8 cellular contexts compared by ENCODE assay signal in the genomic region with DNA sequence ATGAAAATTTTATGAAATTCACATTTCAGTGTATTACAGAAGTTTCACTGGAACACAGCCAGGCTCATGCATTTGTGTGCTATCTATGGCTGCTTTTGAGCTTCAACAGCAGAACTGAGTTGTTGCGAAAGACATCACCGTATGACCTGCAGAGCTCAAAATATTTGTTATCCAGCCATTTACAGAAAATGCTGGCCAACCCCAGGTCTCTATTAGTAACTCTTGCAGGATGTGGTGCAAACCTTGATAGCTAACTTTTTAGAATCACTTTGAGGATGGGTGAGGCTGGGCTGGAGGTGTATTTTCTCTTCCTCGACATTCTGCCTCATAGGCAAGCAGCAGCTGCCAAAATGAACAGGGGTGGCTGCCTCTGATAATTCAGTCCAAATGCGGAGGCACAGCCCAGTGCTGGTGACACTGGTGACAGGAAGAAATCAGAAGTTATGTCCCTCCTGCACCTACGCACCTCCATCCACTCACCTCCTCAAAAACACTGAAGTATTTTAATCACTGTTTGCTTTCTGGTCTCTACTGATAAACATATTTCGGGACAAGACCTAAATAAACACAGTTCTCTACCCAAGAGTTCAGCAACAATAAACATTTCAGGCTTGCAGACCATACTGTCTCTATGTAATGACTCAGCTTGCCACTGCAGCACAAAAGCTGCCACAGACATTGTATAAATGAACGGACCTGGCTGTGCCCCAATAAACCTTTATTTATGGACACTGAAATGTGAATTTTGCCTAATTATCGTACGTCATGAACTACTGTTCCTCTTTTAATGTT. TPM values are rescaled to one million over a fixed set of nuclear protein-coding genes. Genes with fewer than 3 reads are reported as not detected.
A peak's percentile ranks its signal among the peaks of the same experiment; 100 is the strongest.
DNase-seq lines count a peak whose midpoint lies in the region; ATAC-seq and TF ChIP-seq lines count a peak whose summit lies in the region.

No MANE protein-coding gene starts in this region.

- no peak overlapping the region for H2BK120ac ChIP-seq in trophoblast cell (ENCODE audit: insufficient read depth, low read length, poor library complexity)

- DNase-seq in GM23248 (peak; percentile 90), OCI-M1 (lab: John Stamatoyannopoulos, UW) (peak; percentile 68), esophagus muscularis mucosa (ENCODE audit: extremely low spot score) (no peak), trophoblast cell (peak; percentile 73 to 77), NCI-H2081 (lab: John Stamatoyannopoulos, UW) (no peak), left colon (no peak)

- H3K4me1 ChIP-seq in GM23248 (ENCODE audit: insufficient read depth) (peaks cover 60% of the 10 kb centered on the region), esophagus muscularis mucosa (peaks cover 86 to 91% (median 88%) of the 10 kb centered on the region in 4 donors), trophoblast cell (ENCODE audit: control insufficient read depth in 1 of 2, insufficient read depth in 2 of 2, low read length in 2 of 2) (peaks cover 6 to 20% of the 10 kb centered on the region in 2 experiments)

- H3K27me3 ChIP-seq in GM23248 (replicated peaks; ENCODE audit: insufficient read depth) (no peaks in the 10 kb centered on the region), esophagus muscularis mucosa (no peaks in the 10 kb centered on the region), trophoblast cell (ENCODE audit: insufficient read depth, low read length) (no peaks in the 10 kb centered on the region)

- H3K9ac ChIP-seq in GM23248 (peak overlapping the region; percentile 77), trophoblast cell (ENCODE audit: low read length) (no peak overlapping the region)

- H3K79me2 ChIP-seq in GM23248 (ENCODE audit: insufficient read depth): peaks cover 74% of the 10 kb centered on the region
- peaks cover 4% of the 10 kb centered on the region for H3K79me2 ChIP-seq in trophoblast cell (ENCODE audit: control insufficient read depth, insufficient read depth, low read length, poor library complexity)

- no peaks in the 10 kb centered on the region for H4K20me1 ChIP-seq in GM23248 (ENCODE audit: insufficient read depth)

- H3K9me2 ChIP-seq in GM23248 (ENCODE audit: insufficient read depth): no peaks in the 10 kb centered on the region

- no peak overlapping the region for H2BK12ac ChIP-seq in trophoblast cell (ENCODE audit: low read length)

- peaks cover 5% of the 10 kb centered on the region for H3K79me1 ChIP-seq in trophoblast cell (ENCODE audit: low read length)

- H4K8ac ChIP-seq in trophoblast cell (ENCODE audit: low read depth, low read length): no peak overlapping the region

- peaks cover 48% of the 10 kb centered on the region for H3F3A ChIP-seq in GM23248 (ENCODE audit: insufficient read depth)

- no peak overlapping the region for H4K91ac ChIP-seq in trophoblast cell (ENCODE audit: low read depth, low read length)

- no peak overlapping the region for H2AK5ac ChIP-seq in trophoblast cell (ENCODE audit: low read length)

- H3K27ac ChIP-seq in GM23248: peak overlapping the region; percentile 96
- peak overlapping the region; percentile 74 to 84 (median 76) for H3K27ac ChIP-seq in esophagus muscularis mucosa (replicated peaks in 1 of 4)
- H3K27ac ChIP-seq in trophoblast cell (ENCODE audit: low read depth, low read length): no peak overlapping the region

- H3K9me3 ChIP-seq in GM23248 (ENCODE audit: low read depth) (no peaks in the 10 kb centered on the region), esophagus muscularis mucosa (no peaks in the 10 kb centered on the region), trophoblast cell (ENCODE audit: insufficient read depth, low read depth, low read length) (no peaks in the 10 kb centered on the region)

- peak overlapping the region; percentile 9 for H3K4ac ChIP-seq in trophoblast cell (ENCODE audit: low read depth, low read length)

- WGBS in GM23248 (ENCODE audit: low coverage in 1 of 2, low lambda C conversion rate in 2 of 2, missing lambda C conversion rate in 2 of 2), 2 experiments: 11 to 12% methylated on average over 9 of the region's 9 CpGs
- WGBS in esophagus muscularis mucosa: 25% methylated on average over 8 of the region's 9 CpGs
- whole genome bisulfite sequencing in trophoblast cell (ENCODE audit: extremely low coverage, insufficient coverage, insufficient read length): no CpG with 5 or more reads among the region's 9 CpGs

- TF ChIP-seq CTCF in esophagus muscularis mucosa (IDR thresholded peaks at IDR 0.05): no peak

- TF ChIP-seq EP300 in esophagus muscularis mucosa (IDR thresholded peaks at IDR 0.05): no peak

- TF ChIP-seq POLR2A in esophagus muscularis mucosa (IDR thresholded peaks at IDR 0.05; ENCODE audit: low read depth): no peak

- H3K23ac ChIP-seq in trophoblast cell (ENCODE audit: low read length): no peak overlapping the region

- peak overlapping the region; percentile 4 for H3K14ac ChIP-seq in trophoblast cell (ENCODE audit: low read length)

- no peaks in the 10 kb centered on the region for H3K36me3 ChIP-seq in GM23248 (ENCODE audit: low read depth)
- H3K36me3 ChIP-seq in esophagus muscularis mucosa: no peaks in the 10 kb centered on the region
- no peaks in the 10 kb centered on the region for H3K36me3 ChIP-seq in trophoblast cell (ENCODE audit: control insufficient read depth in 1 of 2, insufficient read depth in 2 of 2, low read length in 2 of 2)

- peak overlapping the region; percentile 54 for H3K4me3 ChIP-seq in GM23248
- H3K4me3 ChIP-seq in esophagus muscularis mucosa: peak overlapping the region in 2 of 4 donors; percentile 12 to 17
- no peak overlapping the region for H3K4me3 ChIP-seq in trophoblast cell (ENCODE audit: low read depth, low read length)

- H2BK5ac ChIP-seq in trophoblast cell (ENCODE audit: low read depth, low read length, poor library complexity): no peak overlapping the region

- in situ Hi-C loops in GM23248 (cut with MboI): no loop called here

- H2AFZ ChIP-seq in GM23248 (no peak overlapping the region), trophoblast cell (ENCODE audit: insufficient read depth, low read length, poor library complexity) (no peak overlapping the region)

- intact Hi-C loops in esophagus muscularis mucosa (cut with DNase I): no loop called here
- intact Hi-C loops in left colon (cut with DNase I, micrococcal nuclease): no loop called here

- H3K18ac ChIP-seq in trophoblast cell (ENCODE audit: low read length): no peak overlapping the region

- H3K4me2 ChIP-seq in GM23248 (ENCODE audit: unreplicated experiment): peak overlapping the region; percentile 86
- H3K4me2 ChIP-seq in trophoblast cell (ENCODE audit: low read length): no peak overlapping the region

- ATAC-seq in GM21528 (IDR thresholded peaks at IDR 0.05; ENCODE audit: low FRiP score, unreplicated experiment): no peak
- no peak for ATAC-seq in left colon
- ATAC-seq in HG02678 (IDR thresholded peaks at IDR 0.05; ENCODE audit: unreplicated experiment): no peak

- H4K12ac ChIP-seq in trophoblast cell (ENCODE audit: low read depth, low read length): no peak overlapping the region

RNA-seq across cellular contexts. Expression of a gene that starts 28.5 kb away (rescaled TPM):
- total RNA-seq in GM23248 (2014; rRNA removed; shearing (Covaris generic)): 11.6 and 47.7 TPM in 2 replicates
- 45.8 and 53.3 TPM in 2 replicates for polyA plus RNA-seq in GM23248 (2016; fragmentation: Nextera tagmentation; extraction: Ambion mirVana)
- total RNA-seq in esophagus muscularis mucosa (10 to 100 TPM; 33.6 to 44.9 (median 38.4) TPM), left colon (100 to 1,000 TPM; 107 to 129 TPM)
- 56.6 and 59.3 TPM in 2 replicates for polyA plus RNA-seq in trophoblast cell (2013)

Comparison
In these comparisons a context has a peak if more than half of its experiments do, and no peak if none do; other contexts are left out.
1. DNase-seq: peak in GM23248 (single experiment), OCI-M1 (single experiment) and trophoblast cell (2 of 2); none in esophagus muscularis mucosa (single experiment), NCI-H2081 (0 of 2) and left colon (0 of 2).